ENCODE assay signal across 17 cellular contexts in genomic region chr13:48153186-48153585, GRCh38. TPM values are rescaled to one million over a fixed set of nuclear protein-coding genes. Genes with fewer than 3 reads are reported as not detected.
DNase-seq lines count a peak whose midpoint lies in the region; ATAC-seq and TF ChIP-seq lines count a peak whose summit lies in the region.
"Had no signal": no experiment of that assay in that cellular context is flagged by ENCODE, and none has a peak within 500 bp of the region (broad histone marks: within the 10 kb centered on the region; RNA-seq: fewer than 3 reads in every experiment).

No MANE protein-coding gene starts in this region.

- H3K9me3 Mint-ChIP-seq in activated CD8-positive, alpha-beta T cell treated with anti-CD3 and anti-CD28 coated beads for 36 hours, result peaks cover 4% of the 10 kb centered on the region
- no peaks in the 10 kb centered on the region for H3K9me3 Mint-ChIP-seq in activated CD8-positive, alpha-beta T cell treated with anti-CD3 and anti-CD28 coated beads, Interleukin-2, amount 10 ng/mL, durations not matched to agents 7 days and 5 days (ENCODE audit: insufficient read depth)
- H3K9me3 Mint-ChIP-seq in CD4-positive, alpha-beta memory T cell, result no peaks in the 10 kb centered on the region
- peaks cover 3% of the 10 kb centered on the region for H3K9me3 Mint-ChIP-seq in activated naive CD8-positive, alpha-beta T cell treated with anti-CD3 and anti-CD28 coated beads for 36 hours
- peaks cover 0 to 3% of the 10 kb centered on the region in 2 donors for H3K9me3 Mint-ChIP-seq in natural killer cell

- H3K27me3 Mint-ChIP-seq in activated CD8-positive, alpha-beta T cell treated with anti-CD3 and anti-CD28 coated beads for 36 hours, result no peaks in the 10 kb centered on the region
- no peaks in the 10 kb centered on the region for H3K27me3 Mint-ChIP-seq in activated CD8-positive, alpha-beta T cell treated with anti-CD3 and anti-CD28 coated beads, Interleukin-2, amount 10 ng/mL, durations not matched to agents 7 days and 5 days (ENCODE audit: low read depth)
- no peaks in the 10 kb centered on the region for H3K27me3 Mint-ChIP-seq in CD4-positive, alpha-beta memory T cell
- H3K27me3 Mint-ChIP-seq in activated naive CD8-positive, alpha-beta T cell treated with anti-CD3 and anti-CD28 coated beads for 36 hours, result no peaks in the 10 kb centered on the region
- H3K27me3 Mint-ChIP-seq in natural killer cell (ENCODE audit: low read depth in 2 of 2), result no peaks in the 10 kb centered on the region
- H3K27me3 Mint-ChIP-seq: B cell had no signal

- no peaks in the 10 kb centered on the region for H3K27me3 ChIP-seq in CD4-positive, alpha-beta memory T cell (ENCODE audit: insufficient read depth, low read length)
- no peaks in the 10 kb centered on the region for H3K27me3 ChIP-seq in Peyer's patch

- intact Hi-C loops in activated CD8-positive, alpha-beta T cell treated with anti-CD3 and anti-CD28 coated beads for 36 hours (cut with micrococcal nuclease), result no loop called here
- intact Hi-C loops in CD4-positive, alpha-beta memory T cell (cut with micrococcal nuclease), result no loop called here
- intact Hi-C loops in natural killer cell (cut with micrococcal nuclease), result loop anchor here (10.0 kb wide), 1 partner anchor 152 kb away; the partner anchor contains the start of gene RB1

- H3K4me3 Mint-ChIP-seq in activated CD8-positive, alpha-beta T cell treated with anti-CD3 and anti-CD28 coated beads for 36 hours, result no peak overlapping the region
- no peak overlapping the region for H3K4me3 Mint-ChIP-seq in activated CD8-positive, alpha-beta T cell treated with anti-CD3 and anti-CD28 coated beads, Interleukin-2, amount 10 ng/mL, durations not matched to agents 7 days and 5 days
- H3K4me3 Mint-ChIP-seq in CD4-positive, alpha-beta memory T cell, result peak overlapping the region in 5 of 8 donors; percentile 10 to 63 (median 51)
- H3K4me3 Mint-ChIP-seq in activated naive CD8-positive, alpha-beta T cell treated with anti-CD3 and anti-CD28 coated beads for 36 hours, result no peak overlapping the region
- peak overlapping the region; percentile 54 for H3K4me3 Mint-ChIP-seq in natural killer cell
- H3K4me3 Mint-ChIP-seq: B cell had no signal

- H3K4me1 Mint-ChIP-seq in activated CD8-positive, alpha-beta T cell treated with anti-CD3 and anti-CD28 coated beads for 36 hours (ENCODE audit: low read depth), result peaks cover 71% of the 10 kb centered on the region
- peaks cover 79% of the 10 kb centered on the region for H3K4me1 Mint-ChIP-seq in activated CD8-positive, alpha-beta T cell treated with anti-CD3 and anti-CD28 coated beads, Interleukin-2, amount 10 ng/mL, durations not matched to agents 7 days and 5 days (ENCODE audit: low read depth)
- H3K4me1 Mint-ChIP-seq in CD4-positive, alpha-beta memory T cell, result peaks cover 46 to 82% (median 64%) of the 10 kb centered on the region in 4 donors
- peaks cover 73% of the 10 kb centered on the region for H3K4me1 Mint-ChIP-seq in activated naive CD8-positive, alpha-beta T cell treated with anti-CD3 and anti-CD28 coated beads for 36 hours
- H3K4me1 Mint-ChIP-seq in natural killer cell, result peaks cover 54 to 59% of the 10 kb centered on the region in 2 donors

- TF ChIP-seq CTCF in activated CD8-positive, alpha-beta T cell treated with anti-CD3 and anti-CD28 coated beads for 36 hours (IDR thresholded peaks at IDR 0.05), result no peak
- TF ChIP-seq CTCF in natural killer cell (IDR thresholded peaks at IDR 0.05) (no peak), Peyer's patch (IDR thresholded peaks at IDR 0.05) (no peak)

- H3K9me3 ChIP-seq in CD4-positive, alpha-beta memory T cell (ENCODE audit: control insufficient read depth in 1 of 2, low read length in 2 of 2), result no peaks in the 10 kb centered on the region
- H3K9me3 ChIP-seq in Peyer's patch, result no peaks in the 10 kb centered on the region

- H3K4me1 ChIP-seq in CD4-positive, alpha-beta memory T cell (ENCODE audit: insufficient read depth, low read length), result peaks cover 68% of the 10 kb centered on the region
- peaks cover 0 to 19% (median 6%) of the 10 kb centered on the region in 4 donors for H3K4me1 ChIP-seq in Peyer's patch

- peaks cover 2% of the 10 kb centered on the region for H3K36me3 Mint-ChIP-seq in activated CD8-positive, alpha-beta T cell treated with anti-CD3 and anti-CD28 coated beads for 36 hours (ENCODE audit: low read depth)
- H3K36me3 Mint-ChIP-seq in activated CD8-positive, alpha-beta T cell treated with anti-CD3 and anti-CD28 coated beads, Interleukin-2, amount 10 ng/mL, durations not matched to agents 7 days and 5 days (ENCODE audit: low read depth), result peaks cover 4% of the 10 kb centered on the region
- no peaks in the 10 kb centered on the region for H3K36me3 Mint-ChIP-seq in CD4-positive, alpha-beta memory T cell
- H3K36me3 Mint-ChIP-seq in activated naive CD8-positive, alpha-beta T cell treated with anti-CD3 and anti-CD28 coated beads for 36 hours, result peaks cover 3% of the 10 kb centered on the region
- H3K36me3 Mint-ChIP-seq in natural killer cell, result no peaks in the 10 kb centered on the region

- H3K27ac ChIP-seq in CD4-positive, alpha-beta memory T cell (ENCODE audit: low read depth, low read length), result no peak overlapping the region
- H3K27ac ChIP-seq in Peyer's patch, result no peak overlapping the region
- H3K27ac ChIP-seq: KMS-11 had no signal

- H3K36me3 ChIP-seq in CD4-positive, alpha-beta memory T cell (ENCODE audit: insufficient read depth, low read length), result no peaks in the 10 kb centered on the region
- H3K36me3 ChIP-seq in Peyer's patch, result no peaks in the 10 kb centered on the region

- H3K27ac Mint-ChIP-seq in activated CD8-positive, alpha-beta T cell treated with anti-CD3 and anti-CD28 coated beads for 36 hours, result peak overlapping the region; percentile 22
- H3K27ac Mint-ChIP-seq in activated CD8-positive, alpha-beta T cell treated with anti-CD3 and anti-CD28 coated beads, Interleukin-2, amount 10 ng/mL, durations not matched to agents 7 days and 5 days, result no peak overlapping the region
- peak overlapping the region; percentile 48 to 90 (median 87) for H3K27ac Mint-ChIP-seq in CD4-positive, alpha-beta memory T cell
- H3K27ac Mint-ChIP-seq in activated naive CD8-positive, alpha-beta T cell treated with anti-CD3 and anti-CD28 coated beads for 36 hours, result peak overlapping the region; percentile 61
- peak overlapping the region; percentile 72 to 95 for H3K27ac Mint-ChIP-seq in natural killer cell
- H3K27ac Mint-ChIP-seq: B cell had no signal

- POLR2A ChIA-PET in activated CD8-positive, alpha-beta T cell treated with anti-CD3 and anti-CD28 coated beads for 36 hours (lab: Charles Lee), result interaction anchor here (1.0 kb wide), 1 partner anchor 82 kb away, joined by 3 read pairs; no protein-coding TSS in a partner anchor
- POLR2A ChIA-PET in activated CD8-positive, alpha-beta T cell treated with anti-CD3 and anti-CD28 coated beads, Interleukin-2, amount 10 ng/mL, durations not matched to agents 7 days and 5 days (lab: Charles Lee), result interaction anchor here (0.6 to 0.8 kb wide), 2 partner anchors 82 to 150 kb away, joined by 3 to 4 read pairs; partner anchors contain the start of gene RB1
- POLR2A ChIA-PET in CD4-positive, alpha-beta memory T cell (lab: Charles Lee; ENCODE audit: partially characterized antibody), result interaction anchor here (1.0 to 6.0 kb wide), 3 partner anchors 26 to 79 kb away, joined by 3 to 97 read pairs (median 4); partner anchors contain the start of gene ITM2B

- DNase-seq in activated CD8-positive, alpha-beta T cell treated with anti-CD3 and anti-CD28 coated beads for 36 hours, result no peak
- DNase-seq in activated CD8-positive, alpha-beta T cell treated with anti-CD3 and anti-CD28 coated beads, Interleukin-2, amount 10 ng/mL, durations not matched to agents 7 days and 5 days, result no peak
- DNase-seq in CD4-positive, alpha-beta memory T cell, result no peak
- no peak for DNase-seq in activated naive CD8-positive, alpha-beta T cell treated with anti-CD3 and anti-CD28 coated beads for 36 hours
- no peak for DNase-seq in natural killer cell
- DNase-seq in midbrain (lab: John Stamatoyannopoulos, UW), result no peak
- no peak for DNase-seq in Peyer's patch
- no peak for DNase-seq in NCI-H1092 treated with DMSO at 0.1 percent for 48 hours (lab: John Stamatoyannopoulos, UW)
- DNase-seq: NCI-H1417 treated with DMSO at 0.1 percent for 48 hours, NCI-H187 treated with DMSO at 0.1 percent for 48 hours, NCI-H2227 treated with DMSO at 0.1 percent for 48 hours, NCI-H524, NCI-H82, OCI-M1, SHP77 had no signal

- TF ChIP-seq POLR2A in Peyer's patch (IDR thresholded peaks at IDR 0.05), result no peak

- H3K4me3 ChIP-seq in CD4-positive, alpha-beta memory T cell (ENCODE audit: low read length in 2 of 2), result no peak overlapping the region
- no peak overlapping the region for H3K4me3 ChIP-seq in Peyer's patch

- ATAC-seq in activated CD8-positive, alpha-beta T cell treated with anti-CD3 and anti-CD28 coated beads for 36 hours, result no peak
- no peak for ATAC-seq in activated CD8-positive, alpha-beta T cell treated with anti-CD3 and anti-CD28 coated beads, Interleukin-2, amount 10 ng/mL, durations not matched to agents 7 days and 5 days
- no peak for ATAC-seq in natural killer cell

- CTCF ChIA-PET in activated CD8-positive, alpha-beta T cell treated with anti-CD3 and anti-CD28 coated beads for 36 hours (lab: Charles Lee), result no interaction called here
- CTCF ChIA-PET in activated CD8-positive, alpha-beta T cell treated with anti-CD3 and anti-CD28 coated beads, Interleukin-2, amount 10 ng/mL, durations not matched to agents 7 days and 5 days (lab: Charles Lee), result interaction anchor here (0.9 kb wide), 1 partner anchor 26 kb away, joined by 4 read pairs; no protein-coding TSS in a partner anchor
- CTCF ChIA-PET in CD4-positive, alpha-beta memory T cell (lab: Charles Lee; ENCODE audit: partially characterized antibody), result interaction anchor here (0.6 to 3.9 kb wide), 3 partner anchors 79 to 210 kb away, joined by 3 to 20 read pairs (median 3); partner anchors contain the start of gene ITM2B

RNA-seq across cellular contexts. Expression of gene MED4, which starts 58.3 kb away (rescaled TPM):
- 10 to 100 TPM; 53.6 to 57.2 TPM for total RNA-seq in activated CD8-positive, alpha-beta T cell treated with anti-CD3 and anti-CD28 coated beads for 36 hours
- total RNA-seq in activated CD8-positive, alpha-beta T cell treated with anti-CD3 and anti-CD28 coated beads, Interleukin-2, amount 10 ng/mL, durations not matched to agents 7 days and 5 days, result 10 to 100 TPM; 65.3 to 65.5 TPM
- total RNA-seq in CD4-positive, alpha-beta memory T cell, result 10 to 100 TPM; 50.6 to 53.5 TPM
- polyA plus RNA-seq in CD4-positive, alpha-beta memory T cell, result 100 to 1,000 TPM in 1 of 2 donors, 10 to 100 TPM in 1; 89.0 to 132 TPM
- total RNA-seq in activated naive CD8-positive, alpha-beta T cell treated with anti-CD3 and anti-CD28 coated beads for 36 hours, result 10 to 100 TPM; 66.3 to 66.8 TPM
- total RNA-seq in natural killer cell (10 to 100 TPM; 58.2 to 59.3 (median 58.4) TPM), Peyer's patch (10 to 100 TPM; 23.6 to 68.5 (median 44.4) TPM)

Comparison
In these comparisons a context has a peak if more than half of its experiments do, and no peak if none do; other contexts are left out.
1. H3K4me3 Mint-ChIP-seq: peak in CD4-positive, alpha-beta memory T cell (5 of 8) and natural killer cell (single experiment); none in activated CD8-positive, alpha-beta T cell treated with anti-CD3 and anti-CD28 coated beads for 36 hours (single experiment), activated CD8-positive, alpha-beta T cell treated with anti-CD3 and anti-CD28 coated beads, Interleukin-2, amount 10 ng/mL, durations not matched to agents 7 days and 5 days (single experiment) and activated naive CD8-positive, alpha-beta T cell treated with anti-CD3 and anti-CD28 coated beads for 36 hours (single experiment).